ENCODE assay signal across 16 cellular contexts in the genomic region with DNA sequence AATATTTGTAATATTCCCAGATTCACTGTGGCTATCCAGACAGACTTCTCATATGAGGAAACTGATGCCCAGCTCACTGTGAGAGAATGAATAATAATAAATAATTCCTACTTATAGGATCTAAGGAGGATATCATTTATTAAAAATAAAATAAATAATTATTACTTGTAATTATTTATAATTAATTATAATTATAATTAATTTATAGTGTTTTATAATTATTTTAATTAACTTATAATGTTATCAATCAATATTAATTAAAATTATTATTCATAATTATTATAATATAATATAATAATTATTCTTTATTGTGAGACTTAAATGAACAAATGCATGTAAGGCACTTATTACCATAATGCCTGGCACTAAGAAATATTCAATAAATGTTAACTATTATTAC.
DNase-seq lines count a peak whose midpoint lies in the region; ATAC-seq and FAIRE-seq lines count a peak whose summit lies in the region.
"Had no signal": no experiment of that assay in that cellular context is flagged by ENCODE, and none has a peak within 500 bp of the region (broad histone marks: within the 10 kb centered on the region; RNA-seq: fewer than 3 reads in every experiment).

No MANE protein-coding gene starts in this region.

- DNase-seq in frontal cortex (ENCODE audit: low spot score in 2 of 2): no peak
- DNase-seq in small intestine: no peak
- DNase-seq in activated CD8-positive, alpha-beta T cell treated with anti-CD3 and anti-CD28 coated beads, Interleukin-2, amount 10 ng/mL, durations not matched to agents 7 days and 5 days: no peak
- DNase-seq: AML-193; Calu3; CD8-positive, alpha-beta T cell; DMS79 treated with DMSO at 0.1 percent for 48 hours; GM23248; KG1 had no signal

- H4K20me1 ChIP-seq in BLaER1 treated with 17β-estradiol and CSF1 and Interleukin-3, amounts not matched to agents 10 nM and 100 nM: no peaks in the 10 kb centered on the region

- H3K4me1 ChIP-seq in BLaER1 treated with 17β-estradiol and CSF1 and Interleukin-3, amounts not matched to agents 10 nM and 100 nM: peaks cover 21 to 33% (median 27%) of the 10 kb centered on the region in 10 experiments
- H3K4me1 ChIP-seq in small intestine (ENCODE audit: control insufficient read depth in 2 of 2, insufficient read depth in 1 of 2, low read depth in 1 of 2, low read length in 1 of 2): no peaks in the 10 kb centered on the region
- H3K4me1 ChIP-seq: A549, HAP-1 had no signal

- peaks cover 9 to 18% (median 17%) of the 10 kb centered on the region in 11 experiments; a peak in 21 of 22 replicates for H3K9me3 ChIP-seq in BLaER1 treated with 17β-estradiol and CSF1 and Interleukin-3, amounts not matched to agents 10 nM and 100 nM (replicated peaks in 1 of 11)
- no peaks in the 10 kb centered on the region for H3K9me3 ChIP-seq in small intestine (ENCODE audit: control insufficient read depth, low read depth)
- H3K9me3 ChIP-seq: A549, HAP-1 had no signal

- no peak overlapping the region for H3K4me3 Mint-ChIP-seq in activated CD8-positive, alpha-beta T cell treated with anti-CD3 and anti-CD28 coated beads, Interleukin-2, amount 10 ng/mL, durations not matched to agents 7 days and 5 days
- H3K4me3 Mint-ChIP-seq: CD8-positive, alpha-beta T cell had no signal

- FAIRE-seq in TTC549 (lab: Jason Lieb, UNC): peak; percentile 91
- peak; percentile 94 for FAIRE-seq in frontal cortex (lab: Jason Lieb, UNC)
- peak; percentile 78 for FAIRE-seq in small intestine (lab: Jason Lieb, UNC)
- FAIRE-seq: A549, GM12891 had no signal

- POLR2A ChIA-PET in activated CD8-positive, alpha-beta T cell treated with anti-CD3 and anti-CD28 coated beads, Interleukin-2, amount 10 ng/mL, durations not matched to agents 7 days and 5 days (lab: Charles Lee): no interaction called here

- CTCF ChIA-PET in activated CD8-positive, alpha-beta T cell treated with anti-CD3 and anti-CD28 coated beads, Interleukin-2, amount 10 ng/mL, durations not matched to agents 7 days and 5 days (lab: Charles Lee): no interaction called here

- no peak for ATAC-seq in activated CD8-positive, alpha-beta T cell treated with anti-CD3 and anti-CD28 coated beads, Interleukin-2, amount 10 ng/mL, durations not matched to agents 7 days and 5 days
- no peak for ATAC-seq in GM21529 (IDR thresholded peaks at IDR 0.05; ENCODE audit: unreplicated experiment)
- ATAC-seq in GM18858 (IDR thresholded peaks at IDR 0.05; ENCODE audit: unreplicated experiment): no peak
- ATAC-seq: A549; CD8-positive, alpha-beta T cell had no signal

- peak overlapping the region in 9 of 11 experiments; percentile 49 to 85 (median 71); a peak in 13 of 22 replicates for H3K4me2 ChIP-seq in BLaER1 treated with 17β-estradiol and CSF1 and Interleukin-3, amounts not matched to agents 10 nM and 100 nM
- H3K4me2 ChIP-seq: A549 had no signal

- H3K27me3 Mint-ChIP-seq in activated CD8-positive, alpha-beta T cell treated with anti-CD3 and anti-CD28 coated beads, Interleukin-2, amount 10 ng/mL, durations not matched to agents 7 days and 5 days (ENCODE audit: low read depth): no peaks in the 10 kb centered on the region

- no peaks in the 10 kb centered on the region for H3K36me3 Mint-ChIP-seq in activated CD8-positive, alpha-beta T cell treated with anti-CD3 and anti-CD28 coated beads, Interleukin-2, amount 10 ng/mL, durations not matched to agents 7 days and 5 days (ENCODE audit: low read depth)
- H3K36me3 Mint-ChIP-seq: CD8-positive, alpha-beta T cell had no signal

- H3K27ac Mint-ChIP-seq in activated CD8-positive, alpha-beta T cell treated with anti-CD3 and anti-CD28 coated beads, Interleukin-2, amount 10 ng/mL, durations not matched to agents 7 days and 5 days: no peak overlapping the region
- H3K27ac Mint-ChIP-seq: CD8-positive, alpha-beta T cell had no signal

- no peaks in the 10 kb centered on the region for H3K36me3 ChIP-seq in BLaER1 treated with 17β-estradiol and CSF1 and Interleukin-3, amounts not matched to agents 10 nM and 100 nM
- no peaks in the 10 kb centered on the region for H3K36me3 ChIP-seq in small intestine (ENCODE audit: control insufficient read depth in 2 of 2, insufficient read depth in 2 of 2, low read length in 2 of 2)
- H3K36me3 ChIP-seq: HAP-1 had no signal

- no peaks in the 10 kb centered on the region for H3K9me3 Mint-ChIP-seq in activated CD8-positive, alpha-beta T cell treated with anti-CD3 and anti-CD28 coated beads, Interleukin-2, amount 10 ng/mL, durations not matched to agents 7 days and 5 days (ENCODE audit: insufficient read depth)
- H3K9me3 Mint-ChIP-seq: CD8-positive, alpha-beta T cell had no signal

- H3K4me3 ChIP-seq in BLaER1 treated with 17β-estradiol and CSF1 and Interleukin-3, amounts not matched to agents 10 nM and 100 nM: no peak overlapping the region
- no peak overlapping the region for H3K4me3 ChIP-seq in small intestine (ENCODE audit: low read depth in 1 of 2, low read length in 2 of 2)
- H3K4me3 ChIP-seq: A549, GM23248, HAP-1 had no signal

- no peaks in the 10 kb centered on the region for H3K4me1 Mint-ChIP-seq in activated CD8-positive, alpha-beta T cell treated with anti-CD3 and anti-CD28 coated beads, Interleukin-2, amount 10 ng/mL, durations not matched to agents 7 days and 5 days (ENCODE audit: low read depth)

- H3K9ac ChIP-seq in BLaER1 treated with 17β-estradiol and CSF1 and Interleukin-3, amounts not matched to agents 10 nM and 100 nM: no peak overlapping the region; a peak in 1 of 22 replicates
- H3K9ac ChIP-seq: GM23248 had no signal

- H3K27ac ChIP-seq in BLaER1 treated with 17β-estradiol and CSF1 and Interleukin-3, amounts not matched to agents 10 nM and 100 nM: peak overlapping the region in 7 of 11 experiments; percentile 40 to 85 (median 78); a peak in 12 of 22 replicates
- H3K27ac ChIP-seq in small intestine (ENCODE audit: low read depth in 1 of 2, low read length in 1 of 2): no peak overlapping the region
- H3K27ac ChIP-seq: A549, GM23248 had no signal

- no peaks in the 10 kb centered on the region for H3K27me3 ChIP-seq in BLaER1 treated with 17β-estradiol and CSF1 and Interleukin-3, amounts not matched to agents 10 nM and 100 nM
- H3K27me3 ChIP-seq in small intestine (ENCODE audit: control insufficient read depth in 2 of 2, insufficient read depth in 2 of 2, low read length in 2 of 2): no peaks in the 10 kb centered on the region

Comparison
In these comparisons a context has a peak if more than half of its experiments do, and no peak if none do; other contexts are left out.
1. H3K27ac ChIP-seq: peak in BLaER1 treated with 17β-estradiol and CSF1 and Interleukin-3, amounts not matched to agents 10 nM and 100 nM (7 of 11); none in small intestine (0 of 2).